Comparison of ENCODE assay signal across 24 cellular contexts in genomic region chr16:31148896-31149295, GRCh38. TPM values are rescaled to one million over a fixed set of nuclear protein-coding genes. Genes with fewer than 3 reads are reported as not detected.
A peak's percentile ranks its signal among the peaks of the same experiment; 100 is the strongest.
DNase-seq lines count a peak whose midpoint lies in the region; ATAC-seq and TF ChIP-seq lines count a peak whose summit lies in the region.
"Had no signal": no experiment of that assay in that cellular context is flagged by ENCODE, and none has a peak within 500 bp of the region (broad histone marks: within the 10 kb centered on the region; RNA-seq: fewer than 3 reads in every experiment).

No MANE protein-coding gene starts in this region.

- H4K20me1 ChIP-seq in BLaER1 (no peaks in the 10 kb centered on the region), GM23338 (replicated peaks; ENCODE audit: insufficient read depth) (no peaks in the 10 kb centered on the region), hepatocyte (ENCODE audit: insufficient read depth, poor library complexity, severe bottlenecking) (no peaks in the 10 kb centered on the region)

- H3K27ac ChIP-seq in BLaER1 (peak overlapping the region; percentile 65; the same call in 1 of the 2 replicates), GM23338 (ENCODE audit: low read depth) (no peak overlapping the region), HUES64 (ENCODE audit: low read depth, low read length) (no peak overlapping the region), hepatocyte (no peak overlapping the region)
- H3K27ac ChIP-seq: SJCRH30 had no signal

- H3K4me3 ChIP-seq in BLaER1, result no peak overlapping the region
- peak overlapping the region; percentile 70 for H3K4me3 ChIP-seq in GM23338
- H3K4me3 ChIP-seq in HUES64 (ENCODE audit: low read length), result peak overlapping the region; percentile 52; the same call in 1 of the 2 replicates
- H3K4me3 ChIP-seq in hepatocyte, result no peak overlapping the region
- H3K4me3 ChIP-seq: MG63, PC-9, SJCRH30 had no signal

- peak overlapping the region; percentile 63 for H3K4me2 ChIP-seq in BLaER1
- peak overlapping the region; percentile 86 for H3K4me2 ChIP-seq in GM23338
- H3K4me2 ChIP-seq in hepatocyte, result peak overlapping the region; percentile 75
- H3K4me2 ChIP-seq: PC-9 had no signal

- WGBS in HUES64, result 91% methylated on average over 25 of the region's 25 CpGs
- 88% methylated on average over 25 of the region's 25 CpGs for WGBS in hepatocyte (ENCODE audit: low lambda C conversion rate, missing lambda C conversion rate)

- no peaks in the 10 kb centered on the region; the same call in 2 of the 3 replicates for H3K36me3 Mint-ChIP-seq in GM23338 (ENCODE audit: low read depth)
- H3K36me3 Mint-ChIP-seq: CD4-positive, alpha-beta memory T cell; T-cell had no signal

- TF ChIP-seq CTCF in GM23338 (conservative IDR thresholded peaks at IDR 0.05; ENCODE audit: low read depth in 2 of 2) (no peak), hepatocyte (IDR thresholded peaks at IDR 0.05; ENCODE audit: poor library complexity) (no peak)

- peaks cover 20% of the 10 kb centered on the region for H3K4me1 Mint-ChIP-seq in GM23338

- H3K27me3 Mint-ChIP-seq in GM23338 (ENCODE audit: insufficient read depth, low read depth, poor library complexity), result peaks cover 27% of the 10 kb centered on the region

- H3K4me1 ChIP-seq in BLaER1 (peaks cover 31% of the 10 kb centered on the region), GM23338 (ENCODE audit: insufficient read depth) (peaks cover 14% of the 10 kb centered on the region), HUES64 (ENCODE audit: insufficient read depth, low read length) (0 out of 2 replicates have a peak, but pooled peaks cover 6% of the 10 kb centered on the region), hepatocyte (ENCODE audit: insufficient read depth) (no peaks in the 10 kb centered on the region)
- H3K4me1 ChIP-seq: SJCRH30 had no signal

- H2AFZ ChIP-seq in GM23338, result peak overlapping the region; percentile 99
- H2AFZ ChIP-seq in hepatocyte, result no peak overlapping the region
- H2AFZ ChIP-seq: PC-9 had no signal

- no peaks in the 10 kb centered on the region for H3K79me2 ChIP-seq in GM23338 (replicated peaks; ENCODE audit: insufficient read depth)
- H3K79me2 ChIP-seq in hepatocyte, result no peaks in the 10 kb centered on the region

- H3K9ac ChIP-seq in BLaER1, result no peak overlapping the region
- H3K9ac ChIP-seq in HUES64 (ENCODE audit: low read depth, low read length), result no peak overlapping the region

- no peak overlapping the region for H3K27ac Mint-ChIP-seq in GM23338
- H3K27ac Mint-ChIP-seq: T-cell had no signal

- DNase-seq in GM23338 (ENCODE audit: low spot score) (peak; percentile 27), hepatocyte (ENCODE audit: low spot score) (no peak), NCI-H82 treated with DMSO at 0.1 percent for 48 hours (lab: John Stamatoyannopoulos, UW; ENCODE audit: unreplicated experiment) (no peak), NCI-H2081 treated with DMSO at 0.1 percent for 48 hours (lab: John Stamatoyannopoulos, UW) (no peak), Kasumi-1 (lab: John Stamatoyannopoulos, UW) (no peak)
- DNase-seq: C1 segment of cervical spinal cord; CD4-positive, alpha-beta memory T cell; COR-L47; DMS79; EL; GF-D8; GOT3; MG63; NCI-H446 treated with DMSO at 0.1 percent for 48 hours; SJCRH30; T-cell had no signal

- H3K9me3 ChIP-seq in BLaER1 (no peaks in the 10 kb centered on the region), HUES64 (ENCODE audit: insufficient read depth, low read depth, low read length) (no peaks in the 10 kb centered on the region), hepatocyte (ENCODE audit: low read depth) (no peaks in the 10 kb centered on the region)
- H3K9me3 ChIP-seq: MG63, SJCRH30 had no signal

- H3K27me3 ChIP-seq in BLaER1 (no peaks in the 10 kb centered on the region), GM23338 (ENCODE audit: insufficient read depth) (peaks cover 32% of the 10 kb centered on the region), HUES64 (ENCODE audit: insufficient read depth, low read length) (peaks cover 32% of the 10 kb centered on the region), hepatocyte (no peaks in the 10 kb centered on the region)
- H3K27me3 ChIP-seq: MG63, SJCRH30 had no signal

- H3K9me2 ChIP-seq in GM23338 (ENCODE audit: insufficient read depth), result no peaks in the 10 kb centered on the region
- H3K9me2 ChIP-seq in hepatocyte (replicated peaks; ENCODE audit: insufficient read depth), result no peaks in the 10 kb centered on the region

- H3K9me3 Mint-ChIP-seq in GM23338, result no peaks in the 10 kb centered on the region; the same call in 2 of the 3 replicates
- H3K9me3 Mint-ChIP-seq: CD4-positive, alpha-beta memory T cell; T-cell had no signal

- peak overlapping the region; percentile 63; the same call in 2 of the 3 replicates for H3K4me3 Mint-ChIP-seq in GM23338
- H3K4me3 Mint-ChIP-seq: CD4-positive, alpha-beta memory T cell; T-cell had no signal

- ATAC-seq in GM23338, result peak; percentile 11
- no peak for ATAC-seq in activated CD4-positive, CD25-positive, alpha-beta regulatory T cell treated with anti-CD3 and anti-CD28 coated beads, Interleukin-2, amount 50 U/mL, for 24 hours
- ATAC-seq: T-cell had no signal

- H3F3A ChIP-seq in GM23338 (replicated peaks; ENCODE audit: low read depth), result 0 out of 2 replicates have a peak, but pooled peaks cover 5% of the 10 kb centered on the region

- no peaks in the 10 kb centered on the region for H3K36me3 ChIP-seq in BLaER1
- no peaks in the 10 kb centered on the region; the same call in 1 of the 2 replicates for H3K36me3 ChIP-seq in GM23338 (ENCODE audit: insufficient read depth)
- no peaks in the 10 kb centered on the region for H3K36me3 ChIP-seq in HUES64 (ENCODE audit: insufficient read depth, low read length)
- H3K36me3 ChIP-seq in hepatocyte (replicated peaks; ENCODE audit: insufficient read depth, low read depth), result no peaks in the 10 kb centered on the region
- H3K36me3 ChIP-seq: MG63, SJCRH30 had no signal

TF ChIP-seq in GM23338, 12 proteins besides CTCF, POLR2A, EP300 and RAD21 (continues in another document):
- TF ChIP-seq JUNB (IDR thresholded peaks at IDR 0.05; ENCODE audit: unreplicated experiment) (no peak), NANOG (IDR thresholded peaks at IDR 0.05; ENCODE audit: borderline replicate concordance) (no peak), ZNF331 (CRISPR knock-in tag; IDR thresholded peaks at IDR 0.05; ENCODE audit: low read depth) (no peak), EZH2phosphoT487 (IDR thresholded peaks at IDR 0.05; ENCODE audit: unreplicated experiment) (no peak), EZH2 (IDR thresholded peaks at IDR 0.05; ENCODE audit: low read depth, unreplicated experiment) (no peak)
- TF ChIP-seq, protein P1, sequence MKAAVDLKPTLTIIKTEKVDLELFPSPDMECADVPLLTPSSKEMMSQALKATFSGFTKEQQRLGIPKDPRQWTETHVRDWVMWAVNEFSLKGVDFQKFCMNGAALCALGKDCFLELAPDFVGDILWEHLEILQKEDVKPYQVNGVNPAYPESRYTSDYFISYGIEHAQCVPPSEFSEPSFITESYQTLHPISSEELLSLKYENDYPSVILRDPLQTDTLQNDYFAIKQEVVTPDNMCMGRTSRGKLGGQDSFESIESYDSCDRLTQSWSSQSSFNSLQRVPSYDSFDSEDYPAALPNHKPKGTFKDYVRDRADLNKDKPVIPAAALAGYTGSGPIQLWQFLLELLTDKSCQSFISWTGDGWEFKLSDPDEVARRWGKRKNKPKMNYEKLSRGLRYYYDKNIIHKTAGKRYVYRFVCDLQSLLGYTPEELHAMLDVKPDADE (IDR thresholded peaks at IDR 0.05), result no peak

RNA-seq across cellular contexts. Expression of gene PRSS36, which starts 1.0 kb away (rescaled TPM):
- total RNA-seq in GM23338 (2014; rRNA removed; shearing (Covaris generic)), result 1.3 and 1.4 TPM in 2 replicates
- polyA plus RNA-seq in GM23338 (2016; fragmentation: Nextera tagmentation; extraction: Ambion mirVana) (0.91 and 1.4 TPM in 2 replicates), hepatocyte (1.4 and 2.1 TPM in 2 replicates)
- polyA plus RNA-seq in HUES64 (2013, experiment 1 of 2), result 0.65 TPM
- polyA plus RNA-seq in HUES64 (2013, experiment 2 of 2), result 0.76 TPM
- total RNA-seq in hepatocyte, result 0.63 and 2.9 TPM in 2 replicates

RNA-seq across cellular contexts. Expression of gene PRSS8, which starts 13.4 kb away (rescaled TPM):
- 75.9 and 77.0 TPM in 2 replicates for total RNA-seq in GM23338 (2014; rRNA removed; shearing (Covaris generic))
- polyA plus RNA-seq in GM23338 (2016; fragmentation: Nextera tagmentation; extraction: Ambion mirVana) (59.2 and 65.3 TPM in 2 replicates), hepatocyte (297 and 320 TPM in 2 replicates)
- 35.2 TPM for polyA plus RNA-seq in HUES64 (2013, experiment 1 of 2)
- 48.5 TPM for polyA plus RNA-seq in HUES64 (2013, experiment 2 of 2)
- 155 and 192 TPM in 2 replicates for total RNA-seq in hepatocyte
- total RNA-seq: CD4-positive, alpha-beta memory T cell; LHCN-M2; Right ventricle myocardium inferior; RPMI7951; SJCRH30 had no signal
- polyA plus RNA-seq: AG04450 had no signal

RNA-seq across cellular contexts. Expression of gene FUS, which starts 31.0 kb away (rescaled TPM):
- total RNA-seq in GM23338 (2014; rRNA removed; shearing (Covaris generic)), result 213 and 247 TPM in 2 replicates
- polyA plus RNA-seq in GM23338 (2016; fragmentation: Nextera tagmentation; extraction: Ambion mirVana) (528 and 553 TPM in 2 replicates), hepatocyte (327 and 345 TPM in 2 replicates)
- 535 TPM for polyA plus RNA-seq in HUES64 (2013, experiment 1 of 2)
- polyA plus RNA-seq in HUES64 (2013, experiment 2 of 2), result 528 TPM
- total RNA-seq in hepatocyte, result 39.7 and 47.4 TPM in 2 replicates

RNA-seq across cellular contexts. Expression of gene KAT8, which starts 31.4 kb away (rescaled TPM):
- 84.8 and 85.4 TPM in 2 replicates for total RNA-seq in GM23338 (2014; rRNA removed; shearing (Covaris generic))
- polyA plus RNA-seq in GM23338 (2016; fragmentation: Nextera tagmentation; extraction: Ambion mirVana), result 47.6 and 50.9 TPM in 2 replicates
- polyA plus RNA-seq in HUES64 (2013, experiment 1 of 2), result 39.6 TPM
- polyA plus RNA-seq in HUES64 (2013, experiment 2 of 2), result 50.5 TPM
- total RNA-seq in hepatocyte, result 44.2 and 53.4 TPM in 2 replicates
- 33.9 and 34.8 TPM in 2 replicates for polyA plus RNA-seq in hepatocyte

RNA-seq across cellular contexts. Expression of gene BCKDK, which starts 40.7 kb away (rescaled TPM):
- 58.9 and 71.2 TPM in 2 replicates for total RNA-seq in GM23338 (2014; rRNA removed; shearing (Covaris generic))
- polyA plus RNA-seq in GM23338 (2016; fragmentation: Nextera tagmentation; extraction: Ambion mirVana) (35.9 and 36.1 TPM in 2 replicates), hepatocyte (62.1 and 75.2 TPM in 2 replicates)
- 34.1 TPM for polyA plus RNA-seq in HUES64 (2013, experiment 1 of 2)
- polyA plus RNA-seq in HUES64 (2013, experiment 2 of 2), result 44.3 TPM
- total RNA-seq in hepatocyte, result 27.3 and 30.9 TPM in 2 replicates

Comparison
In these comparisons a context has a peak if more than half of its experiments do, and no peak if none do; other contexts are left out.
1. H3K4me3 ChIP-seq: peak in GM23338 (single experiment) and HUES64 (single experiment); none in BLaER1 (single experiment) and hepatocyte (single experiment).
2. Peak in every context shown above with its lines, with median percentiles within 50 percentile points of each other: H3K4me2 ChIP-seq.